11 cellular contexts compared by ENCODE assay signal in genomic region chr10:125231116-125231812, GRCh38.
A peak's percentile ranks its signal among the peaks of the same experiment; 100 is the strongest.
DNase-seq lines count a peak whose midpoint lies in the region; ATAC-seq and TF ChIP-seq lines count a peak whose summit lies in the region.
"Had no signal": no experiment of that assay in that cellular context is flagged by ENCODE, and none has a peak within 500 bp of the region (broad histone marks: within the 10 kb centered on the region; RNA-seq: fewer than 3 reads in every experiment).

No MANE protein-coding gene starts in this region.

- peak; percentile 96 for DNase-seq in H4 (ENCODE audit: low spot score)
- peak; percentile 91 to 96 for DNase-seq in SJSA1 (ENCODE audit: low read depth in 1 of 2, low spot score in 2 of 2)
- DNase-seq in fibroblast of peridontal ligament (ENCODE audit: extremely low read depth): peak; percentile 97
- peak; percentile 16 to 35 for DNase-seq in gastrocnemius medialis
- DNase-seq in activated naive CD4-positive, alpha-beta T cell treated with anti-CD3 and anti-CD28 coated beads, Interleukin-2, amount 50 U/mL, for 16 hours: no peak
- DNase-seq in activated CD8-positive, alpha-beta memory T cell treated with anti-CD3 and anti-CD28 coated beads, Interleukin-2, amount 50 U/mL, for 48 hours: no peak
- DNase-seq: activated CD8-positive, alpha-beta memory T cell treated with anti-CD3 and anti-CD28 coated beads, Interleukin-2, amount 50 U/mL, for 4 hours; naive B cell had no signal

- no peak for TF ChIP-seq CTCF in gastrocnemius medialis (IDR thresholded peaks at IDR 0.05 in 4 of 5, conservative IDR thresholded peaks at IDR 0.05 in 1 of 5)

- ATAC-seq in gastrocnemius medialis (peak; percentile 90 to 97), GM18907 (IDR thresholded peaks at IDR 0.05; ENCODE audit: unreplicated experiment) (no peak), GM19351 (IDR thresholded peaks at IDR 0.05; ENCODE audit: unreplicated experiment) (no peak)
- ATAC-seq: GM12878 had no signal

- no peak for TF ChIP-seq POLR2A in gastrocnemius medialis (IDR thresholded peaks at IDR 0.05)

- H3K4me1 ChIP-seq in SJSA1 (replicated peaks) (peaks cover 33% of the 10 kb centered on the region), gastrocnemius medialis (no peaks in the 10 kb centered on the region)

- H3K4me3 ChIP-seq in SJSA1 (no peak overlapping the region), gastrocnemius medialis (no peak overlapping the region)
- H3K4me3 ChIP-seq: GM12878 had no signal

- H3K27me3 ChIP-seq in SJSA1 (replicated peaks): no peaks in the 10 kb centered on the region
- no peaks in the 10 kb centered on the region for H3K27me3 ChIP-seq in gastrocnemius medialis

- H3K27ac ChIP-seq in SJSA1: peak overlapping the region; percentile 82
- H3K27ac ChIP-seq in gastrocnemius medialis: no peak overlapping the region

- in situ Hi-C loops in gastrocnemius medialis (cut with MboI; ENCODE audit: low sequenced_read_pairs in 4 of 4): no loop called here

- H3K36me3 ChIP-seq in SJSA1 (no peaks in the 10 kb centered on the region), gastrocnemius medialis (no peaks in the 10 kb centered on the region)

- H3K9me3 ChIP-seq in SJSA1 (replicated peaks): no peaks in the 10 kb centered on the region
- no peaks in the 10 kb centered on the region for H3K9me3 ChIP-seq in gastrocnemius medialis

- intact Hi-C loops in gastrocnemius medialis (cut with DNase I; ENCODE audit: low total_unique reads): no loop called here

Comparison
In these comparisons a context has a peak if more than half of its experiments do, and no peak if none do; other contexts are left out.
1. DNase-seq: peak in H4 (single experiment), SJSA1 (2 of 2), fibroblast of peridontal ligament (single experiment) and gastrocnemius medialis (2 of 2); none in activated naive CD4-positive, alpha-beta T cell treated with anti-CD3 and anti-CD28 coated beads, Interleukin-2, amount 50 U/mL, for 16 hours (single experiment) and activated CD8-positive, alpha-beta memory T cell treated with anti-CD3 and anti-CD28 coated beads, Interleukin-2, amount 50 U/mL, for 48 hours (single experiment).
2. ATAC-seq: peak in gastrocnemius medialis (2 of 2); none in GM18907 (single experiment) and GM19351 (single experiment).